Comparison of ENCODE assay signal across 20 cellular contexts in the genomic region with DNA sequence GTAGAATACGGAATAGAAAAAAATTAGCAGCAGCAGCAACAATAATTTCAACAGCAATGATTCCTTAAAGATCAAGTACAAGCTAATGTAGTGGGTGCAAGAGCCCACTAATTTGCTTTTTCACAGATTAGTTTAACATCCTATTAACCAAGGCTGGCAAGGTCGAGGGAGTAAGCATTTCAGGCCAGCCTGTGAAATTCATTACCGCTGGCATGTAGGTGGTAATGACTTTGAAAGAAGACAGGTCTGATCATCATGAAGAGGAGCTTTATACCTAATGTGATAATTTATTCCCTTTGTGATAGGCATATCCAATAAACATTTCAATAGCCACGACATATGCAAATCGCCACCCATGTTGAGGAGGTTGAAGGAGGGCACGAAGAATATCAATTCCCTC. TPM values are rescaled to one million over a fixed set of nuclear protein-coding genes. Genes with fewer than 3 reads are reported as not detected.
A peak's percentile ranks its signal among the peaks of the same experiment; 100 is the strongest.
DNase-seq lines count a peak whose midpoint lies in the region; TF ChIP-seq lines count a peak whose summit lies in the region.
"Had no signal": no experiment of that assay in that cellular context is flagged by ENCODE, and none has a peak within 500 bp of the region (broad histone marks: within the 10 kb centered on the region; RNA-seq: fewer than 3 reads in every experiment).

No MANE protein-coding gene starts in this region.

- H3K4me1 ChIP-seq in Loucy (ENCODE audit: insufficient read depth, low read length, poor library complexity, severe bottlenecking) (peaks cover 53% of the 10 kb centered on the region), adrenal gland (replicated peaks in 1 of 2) (peaks cover 0 to 16% of the 10 kb centered on the region in 2 donors)
- H3K4me1 ChIP-seq: A549 had no signal

- H3K36me3 ChIP-seq in Loucy (ENCODE audit: insufficient read depth, low read length) (peaks cover 16% of the 10 kb centered on the region; the same call in 1 of the 2 replicates), adrenal gland (replicated peaks in 1 of 2) (peaks cover 0 to 64% of the 10 kb centered on the region in 2 donors)

- H3K79me2 ChIP-seq in Loucy (ENCODE audit: insufficient read depth, low read length) = peaks cover 49% of the 10 kb centered on the region; the same call in 1 of the 2 replicates

- DNase-seq in adrenal gland = no peak
- DNase-seq in type B pancreatic cell (ENCODE audit: extremely low spot score, unreplicated experiment) = no peak
- DNase-seq in OCI-M1 (lab: John Stamatoyannopoulos, UW) = no peak
- no peak for DNase-seq in coronary artery (ENCODE audit: low spot score)
- DNase-seq: AML-193; Caco-2; Calu3; CD4-positive, alpha-beta T cell; CD8-positive, alpha-beta T cell; DMS79; DND-41; EL; GDM1 had no signal

- peaks cover 3% of the 10 kb centered on the region; the same call in 1 of the 2 replicates for H3F3A ChIP-seq in Loucy (ENCODE audit: low read depth)

- H3K4me3 ChIP-seq in Loucy (ENCODE audit: low read length, poor library complexity, severe bottlenecking) = no peak overlapping the region
- H3K4me3 ChIP-seq in adrenal gland = no peak overlapping the region
- H3K4me3 ChIP-seq in coronary artery = no peak overlapping the region
- H3K4me3 ChIP-seq: A549; BLaER1 treated with 17β-estradiol and CSF1 and Interleukin-3, amounts not matched to agents 10 nM and 100 nM; GM12878 had no signal

- WGBS in adrenal gland, 4 donors = 58 to 95% (median 72%) methylated on average over 6 of the region's 6 CpGs

- H3K9me2 ChIP-seq in Loucy (replicated peaks; ENCODE audit: low read depth, low read length) = no peaks in the 10 kb centered on the region

- no peaks in the 10 kb centered on the region for H3K9me3 Mint-ChIP-seq in type B pancreatic cell
- H3K9me3 Mint-ChIP-seq: CD4-positive, alpha-beta T cell; CD8-positive, alpha-beta T cell had no signal

- TF ChIP-seq CTCF in Loucy (conservative IDR thresholded peaks at IDR 0.05; ENCODE audit: low read length) = no peak
- TF ChIP-seq CTCF in adrenal gland (IDR thresholded peaks at IDR 0.05) = no peak
- no peak for TF ChIP-seq CTCF in type B pancreatic cell (conservative IDR thresholded peaks at IDR 0.05)
- no peak for TF ChIP-seq CTCF in coronary artery (IDR thresholded peaks at IDR 0.05)

- H3K27ac ChIP-seq in adrenal gland (peak overlapping the region in 3 of 5 donors; percentile 56 to 88 (median 84)), coronary artery (no peak overlapping the region)
- H3K27ac ChIP-seq: 22Rv1; A549; BLaER1 treated with 17β-estradiol and CSF1 and Interleukin-3, amounts not matched to agents 10 nM and 100 nM; C4-2B had no signal

- no peak overlapping the region for H3K4me2 ChIP-seq in Loucy (ENCODE audit: low read depth, low read length, poor library complexity, severe bottlenecking)
- H3K4me2 ChIP-seq: A549 had no signal

- intact Hi-C loops in adrenal gland (cut with DNase I) = no loop called here

- no peak overlapping the region for H2AFZ ChIP-seq in Loucy (ENCODE audit: low read length)

- no peak overlapping the region for H3K4me3 Mint-ChIP-seq in type B pancreatic cell
- H3K4me3 Mint-ChIP-seq: B cell; CD4-positive, alpha-beta T cell; CD8-positive, alpha-beta T cell had no signal

- H3K27me3 Mint-ChIP-seq in type B pancreatic cell = no peaks in the 10 kb centered on the region
- H3K27me3 Mint-ChIP-seq: B cell; CD4-positive, alpha-beta T cell had no signal

- H4K20me1 ChIP-seq in Loucy (ENCODE audit: insufficient read depth, low read length, poor library complexity, severe bottlenecking) = no peaks in the 10 kb centered on the region

- no peaks in the 10 kb centered on the region for H3K27me3 ChIP-seq in Loucy (ENCODE audit: insufficient read depth, low read length, poor library complexity, severe bottlenecking)
- no peaks in the 10 kb centered on the region for H3K27me3 ChIP-seq in adrenal gland
- H3K27me3 ChIP-seq: BLaER1 treated with 17β-estradiol and CSF1 and Interleukin-3, amounts not matched to agents 10 nM and 100 nM had no signal

- H3K4me1 Mint-ChIP-seq in type B pancreatic cell (ENCODE audit: unreplicated experiment) = peaks cover 9% of the 10 kb centered on the region

- peak overlapping the region; percentile 18 for H3K9ac ChIP-seq in Loucy (ENCODE audit: low read depth, low read length, poor library complexity, severe bottlenecking)
- H3K9ac ChIP-seq: BLaER1 treated with 17β-estradiol and CSF1 and Interleukin-3, amounts not matched to agents 10 nM and 100 nM had no signal

- TF ChIP-seq POLR2A in adrenal gland (IDR thresholded peaks at IDR 0.05) = no peak

- peak overlapping the region; percentile 90 for H3K27ac Mint-ChIP-seq in type B pancreatic cell
- H3K27ac Mint-ChIP-seq: B cell; CD4-positive, alpha-beta T cell; CD8-positive, alpha-beta T cell had no signal

- peaks cover 7% of the 10 kb centered on the region for H3K36me3 Mint-ChIP-seq in type B pancreatic cell

- H3K9me3 ChIP-seq in Loucy (ENCODE audit: insufficient read depth, low read depth, low read length) (no peaks in the 10 kb centered on the region), adrenal gland (replicated peaks in 1 of 3) (no peaks in the 10 kb centered on the region)
- H3K9me3 ChIP-seq: A549; BLaER1 treated with 17β-estradiol and CSF1 and Interleukin-3, amounts not matched to agents 10 nM and 100 nM; Caco-2 had no signal

RNA-seq across cellular contexts. Expression of gene PRDM15, which starts 11.2 kb away (rescaled TPM):
- total RNA-seq in adrenal gland (1 to 10 TPM; 3.4 to 6.7 (median 4.0) TPM), type B pancreatic cell (ENCODE audit: low replicate concordance) (8.5 and 8.8 TPM in 2 replicates)
- polyA plus RNA-seq in adrenal gland = 1 to 10 TPM; 2.9 to 6.4 (median 3.5) TPM

Comparison
In these comparisons a context has a peak if more than half of its experiments do, and no peak if none do; other contexts are left out.
1. H3K27ac ChIP-seq: peak in adrenal gland (3 of 5); none in coronary artery (0 of 2).